In genomic region chr2:42101641-42102605, GRCh38 we compare ENCODE assay signal across 1 cellular context.
TF ChIP-seq lines count a peak whose summit lies in the region.

No MANE protein-coding gene starts in this region.

TF ChIP-seq in HepG2, 621 proteins besides CTCF, POLR2A, EP300 and RAD21 (continued from another document and continues in another):
- TF ChIP-seq CEBPZ (IDR thresholded peaks at IDR 0.05; ENCODE audit: low read length) (no peak), DR1 (CRISPR knock-in tag; IDR thresholded peaks at IDR 0.05) (no peak), HIC2 (CRISPR knock-in tag; IDR thresholded peaks at IDR 0.05; ENCODE audit: low read depth) (peak; percentile 48; the same call in 1 of the 2 replicates), NAIF1 (CRISPR knock-in tag; IDR thresholded peaks at IDR 0.05; ENCODE audit: borderline replicate concordance) (no peak), ZNF124 (CRISPR knock-in tag; IDR thresholded peaks at IDR 0.05) (no peak), ZNF770 (CRISPR knock-in tag; IDR thresholded peaks at IDR 0.05) (no peak), MYPOP (CRISPR knock-in tag; IDR thresholded peaks at IDR 0.05) (0 out of 2 replicates have a peak, but pooled peaks have one; percentile 39), FOXP1 (IDR thresholded peaks at IDR 0.05) (no peak), FOXP1 (CRISPR knock-in tag; IDR thresholded peaks at IDR 0.05) (peak; percentile 6; the same call in 1 of the 2 replicates), ZNF256 (CRISPR knock-in tag; conservative IDR thresholded peaks at IDR 0.05) (no peak), NR2F1 (CRISPR knock-in tag; IDR thresholded peaks at IDR 0.05) (no peak), SNAPC4 (CRISPR knock-in tag; IDR thresholded peaks at IDR 0.05) (no peak), ZBTB14 (CRISPR knock-in tag; IDR thresholded peaks at IDR 0.05) (no peak), TEF (CRISPR knock-in tag; IDR thresholded peaks at IDR 0.05) (no peak), GRHL1 (CRISPR knock-in tag; conservative IDR thresholded peaks at IDR 0.05) (no peak), ZBTB26 (CRISPR knock-in tag; IDR thresholded peaks at IDR 0.05; ENCODE audit: borderline replicate concordance) (no peak), ZNF879 (CRISPR knock-in tag; IDR thresholded peaks at IDR 0.05) (no peak), SMAD1 (CRISPR knock-in tag; IDR thresholded peaks at IDR 0.05; ENCODE audit: borderline replicate concordance, low read depth) (no peak), SALL2 (CRISPR knock-in tag; IDR thresholded peaks at IDR 0.05) (peak; percentile 73; the same call in 1 of the 2 replicates), ZNF816 (CRISPR knock-in tag; IDR thresholded peaks at IDR 0.05; ENCODE audit: borderline replicate concordance) (peak; percentile 67; the same call in 1 of the 2 replicates), ZNF362 (CRISPR knock-in tag; IDR thresholded peaks at IDR 0.05; ENCODE audit: borderline replicate concordance) (0 out of 2 replicates have a peak, but pooled peaks have one; percentile 12), ZNF564 (CRISPR knock-in tag; IDR thresholded peaks at IDR 0.05) (no peak), ZNF766 (CRISPR knock-in tag; IDR thresholded peaks at IDR 0.05; ENCODE audit: borderline replicate concordance) (no peak), ONECUT2 (CRISPR knock-in tag; IDR thresholded peaks at IDR 0.05) (no peak)
